In genomic region chr14:58166005-58166983, GRCh38 we compare ENCODE assay signal across 8 cellular contexts. TPM values are rescaled to one million over a fixed set of nuclear protein-coding genes. Genes with fewer than 3 reads are reported as not detected.
DNase-seq lines count a peak whose midpoint lies in the region; ATAC-seq, FAIRE-seq and TF ChIP-seq lines count a peak whose summit lies in the region.

No MANE protein-coding gene starts in this region.

- H3K27me3 ChIP-seq in SJCRH30 (no peaks in the 10 kb centered on the region), pancreas (no peaks in the 10 kb centered on the region), tibial nerve (no peaks in the 10 kb centered on the region)

- H3K9me3 ChIP-seq in SJCRH30 (replicated peaks) (no peaks in the 10 kb centered on the region), pancreas (no peaks in the 10 kb centered on the region), tibial nerve (no peaks in the 10 kb centered on the region)

- H3K4me1 ChIP-seq in SJCRH30: peaks cover 5% of the 10 kb centered on the region
- no peaks in the 10 kb centered on the region for H3K4me1 ChIP-seq in pancreas
- peaks cover 0 to 5% (median 0%) of the 10 kb centered on the region in 4 donors for H3K4me1 ChIP-seq in tibial nerve

- TF ChIP-seq EP300 in tibial nerve (IDR thresholded peaks at IDR 0.05): no peak

- FAIRE-seq in frontal cortex (lab: Jason Lieb, UNC): no peak
- no peak for FAIRE-seq in pancreas (lab: Jason Lieb, UNC)

- H3K4me3 ChIP-seq in SJCRH30 (no peak overlapping the region), pancreas (no peak overlapping the region), tibial nerve (no peak overlapping the region)

- no peaks in the 10 kb centered on the region for H3K36me3 ChIP-seq in SJCRH30
- no peaks in the 10 kb centered on the region for H3K36me3 ChIP-seq in pancreas
- no peaks in the 10 kb centered on the region for H3K36me3 ChIP-seq in tibial nerve

- ATAC-seq in GM18909 (IDR thresholded peaks at IDR 0.05; ENCODE audit: poor library complexity, unreplicated experiment) (peak; percentile 79), pancreas (peak; percentile 62 to 89 (median 86))

- WGBS in pancreas, 2 donors: 21 to 24% methylated on average over 10 of the region's 10 CpGs
- 33 to 37% methylated on average over 10 of the region's 10 CpGs for whole genome bisulfite sequencing in tibial nerve, 2 donors

- TF ChIP-seq POLR2A in tibial nerve (IDR thresholded peaks at IDR 0.05): no peak

- DNase-seq in ACHN: peak; percentile 80
- peak; percentile 59 for DNase-seq in NAMALWA (ENCODE audit: low spot score)
- peak; percentile 75 to 87 for DNase-seq in SJCRH30
- DNase-seq in activated effector memory CD4-positive, alpha-beta T cell treated with anti-CD3 and anti-CD28 coated beads, Interleukin-2, amount 50 U/mL, for 16 hours: peak; percentile 91
- DNase-seq in frontal cortex (ENCODE audit: low spot score in 2 of 2): peak; percentile 43 to 58
- DNase-seq in pancreas: peak; percentile 54 to 95 (median 82)
- peak; percentile 83 to 94 for DNase-seq in tibial nerve (ENCODE audit: low spot score in 2 of 2)

- intact Hi-C loops in pancreas (cut with DNase I): loop anchor here in 1 of 3 donors (5.0 kb wide), 1 partner anchor 59 kb away; no protein-coding TSS in a partner anchor

- H3K27ac ChIP-seq in SJCRH30 (no peak overlapping the region), pancreas (no peak overlapping the region), tibial nerve (no peak overlapping the region)

- in situ Hi-C loops in ACHN (cut with HindIII; ENCODE audit: low pct_ligation_motif_present, low pct_unique_long_range_greater_than_20kb, low sequenced_read_pairs): no loop called here

- TF ChIP-seq CTCF in pancreas (IDR thresholded peaks at IDR 0.05): peak; percentile 74 to 91 (median 83)
- peak; percentile 60 to 89 (median 85) for TF ChIP-seq CTCF in tibial nerve (IDR thresholded peaks at IDR 0.05)

RNA-seq across cellular contexts. Expression of gene ARMH4, which starts 14.3 kb away (rescaled TPM):
- total RNA-seq in SJCRH30 (2014; rRNA removed; shearing (Covaris generic)): 0.45 and 1.3 TPM in 2 replicates
- 54.2 TPM for total RNA-seq in frontal cortex
- total RNA-seq in pancreas: 1 to 10 TPM in 3 of 6 donors, under 1 TPM in 3; 0.32 to 2.7 (median 1.1) TPM
- polyA plus RNA-seq in pancreas: under 1 TPM; 0.11 to 0.89 TPM
- 1 to 10 TPM; 3.6 to 9.0 (median 5.6) TPM for total RNA-seq in tibial nerve

RNA-seq across cellular contexts. Expression of gene ACTR10, which starts 33.7 kb away (rescaled TPM):
- total RNA-seq in SJCRH30 (2014; rRNA removed; shearing (Covaris generic)): 58.7 and 63.2 TPM in 2 replicates
- 128 TPM for total RNA-seq in frontal cortex
- total RNA-seq in pancreas: 10 to 100 TPM; 19.7 to 31.0 (median 22.6) TPM
- polyA plus RNA-seq in pancreas: 10 to 100 TPM; 21.8 to 58.9 TPM
- total RNA-seq in tibial nerve: 10 to 100 TPM; 42.6 to 88.8 (median 78.7) TPM
